Comparison of ENCODE assay signal across 8 cellular contexts in the genomic region with DNA sequence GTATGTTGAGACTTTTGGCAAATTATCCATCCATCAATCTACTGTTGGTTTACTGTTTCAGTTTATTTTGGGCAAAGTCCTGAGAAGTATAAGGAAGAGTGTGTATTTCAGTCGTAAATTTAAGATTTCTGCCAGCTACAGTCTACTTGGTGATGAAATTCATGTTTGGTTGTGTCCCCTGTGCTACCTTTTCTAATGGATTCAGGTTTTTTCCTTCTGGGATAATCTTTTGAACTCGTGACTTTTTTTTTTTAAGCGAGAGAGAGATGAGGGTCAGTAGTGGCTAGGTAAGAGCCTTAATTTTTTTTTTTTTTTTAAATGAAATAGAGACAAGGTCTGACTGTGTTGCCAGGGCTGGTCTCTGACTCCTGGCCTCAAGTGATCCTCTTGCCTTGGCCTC.
DNase-seq lines count a peak whose midpoint lies in the region; TF ChIP-seq lines count a peak whose summit lies in the region.

No MANE protein-coding gene starts in this region.

- H2AFZ ChIP-seq in SU-DHL-6 (ENCODE audit: low read depth, low read length, severe bottlenecking) = no peak overlapping the region

- H3K36me3 ChIP-seq in SU-DHL-6 (ENCODE audit: low read length) (no peaks in the 10 kb centered on the region), rectal smooth muscle tissue (ENCODE audit: control insufficient read depth, insufficient read depth, low read length) (no peaks in the 10 kb centered on the region)

- H4K20me1 ChIP-seq in SU-DHL-6 (ENCODE audit: low read depth, low read length) = 0 out of 2 replicates have a peak, but pooled peaks cover 3% of the 10 kb centered on the region

- no peak for DNase-seq in fibroblast of pulmonary artery (ENCODE audit: low read depth)
- no peak for DNase-seq in NCI-H1417 treated with DMSO at 0.1 percent for 48 hours (lab: John Stamatoyannopoulos, UW)
- no peak for DNase-seq in hypothalamus (lab: John Stamatoyannopoulos, UW)
- no peak for DNase-seq in HUDEP-2 (lab: John Stamatoyannopoulos, UW; ENCODE audit: unreplicated experiment in 76 of 76)
- DNase-seq in stimulated activated CD4-positive, alpha-beta T cell treated with anti-CD3 and anti-CD28 coated beads, Interleukin-1b, Interleukin-23, amount 100 ng/mL, for 48 hours = no peak

- H3K27me3 ChIP-seq in SU-DHL-6 (ENCODE audit: low read length) (no peaks in the 10 kb centered on the region), rectal smooth muscle tissue (ENCODE audit: control insufficient read depth, insufficient read depth, low read length) (peaks cover 2% of the 10 kb centered on the region)

- peak overlapping the region; percentile 74 for H3K9ac ChIP-seq in SU-DHL-6 (ENCODE audit: low read length)
- H3K9ac ChIP-seq in rectal smooth muscle tissue (ENCODE audit: low read length) = no peak overlapping the region

- H3K4me1 ChIP-seq in rectal smooth muscle tissue (ENCODE audit: control insufficient read depth, insufficient read depth, low read length) = peaks cover 9% of the 10 kb centered on the region

- 0 out of 2 replicates have a peak, but pooled peaks cover 9% of the 10 kb centered on the region for H3K79me2 ChIP-seq in SU-DHL-6 (ENCODE audit: insufficient read depth, low read length)

- H3K4me2 ChIP-seq in SU-DHL-6 (ENCODE audit: low read depth, low read length, poor library complexity, severe bottlenecking) = peak overlapping the region; percentile 68

- H3F3A ChIP-seq in SU-DHL-6 (ENCODE audit: insufficient read depth) = peaks cover 14% of the 10 kb centered on the region; the same call in 1 of the 2 replicates

- H3K4me3 ChIP-seq in GM12875 (ENCODE audit: low read depth, low read length) (peak overlapping the region; percentile 87), SU-DHL-6 (ENCODE audit: insufficient read depth, low read length, poor library complexity, severe bottlenecking) (peak overlapping the region; percentile 69), fibroblast of pulmonary artery (replicated peaks; ENCODE audit: low read depth, low read length) (peak overlapping the region; percentile 94), rectal smooth muscle tissue (ENCODE audit: low read length) (peak overlapping the region; percentile 89)

- no peaks in the 10 kb centered on the region for H3K9me2 ChIP-seq in SU-DHL-6 (replicated peaks; ENCODE audit: insufficient read depth, low read length)

- TF ChIP-seq CTCF in GM12875 (IDR thresholded peaks at IDR 0.05; ENCODE audit: borderline replicate concordance, insufficient read depth, low read depth, low read length) = no peak
- no peak for TF ChIP-seq CTCF in SU-DHL-6 (IDR thresholded peaks at IDR 0.05; ENCODE audit: insufficient read depth, low read length, poor library complexity, severe bottlenecking)
- no peak for TF ChIP-seq CTCF in fibroblast of pulmonary artery (IDR thresholded peaks at IDR 0.05; ENCODE audit: low read length, missing control alignments)

- H3K9me3 ChIP-seq in SU-DHL-6 (ENCODE audit: insufficient read depth, low read length) = no peaks in the 10 kb centered on the region

- H3K27ac ChIP-seq in SU-DHL-6 (ENCODE audit: low read depth, low read length) (no peak overlapping the region), rectal smooth muscle tissue (ENCODE audit: low read depth, low read length) (no peak overlapping the region)
